Comparison of ENCODE assay signal across 17 cellular contexts in genomic region chr1:14142397-14143095, GRCh38.
DNase-seq lines count a peak whose midpoint lies in the region; ATAC-seq and TF ChIP-seq lines count a peak whose summit lies in the region.
"Had no signal": no experiment of that assay in that cellular context is flagged by ENCODE, and none has a peak within 500 bp of the region (broad histone marks: within the 10 kb centered on the region; RNA-seq: fewer than 3 reads in every experiment).

No MANE protein-coding gene starts in this region.

- no peaks in the 10 kb centered on the region for H3K9me3 ChIP-seq in gastroesophageal sphincter
- H3K9me3 ChIP-seq in naive thymus-derived CD4-positive, alpha-beta T cell (ENCODE audit: control insufficient read depth in 2 of 3, low read length in 3 of 3): no peaks in the 10 kb centered on the region
- H3K9me3 ChIP-seq: adrenal gland had no signal

- H3K4me3 ChIP-seq in gastroesophageal sphincter: no peak overlapping the region
- H3K4me3 ChIP-seq in naive thymus-derived CD4-positive, alpha-beta T cell (ENCODE audit: low read length): no peak overlapping the region
- H3K4me3 ChIP-seq: adrenal gland, GM12878, GM23338, SK-N-MC had no signal

- peak; percentile 53 for ATAC-seq in gastroesophageal sphincter
- ATAC-seq in HG02588 (IDR thresholded peaks at IDR 0.05; ENCODE audit: unreplicated experiment): no peak
- no peak for ATAC-seq in naive thymus-derived CD4-positive, alpha-beta T cell
- ATAC-seq: GM12878, GM23338 had no signal

- no peaks in the 10 kb centered on the region for H3K27me3 ChIP-seq in gastroesophageal sphincter
- H3K27me3 ChIP-seq in naive thymus-derived CD4-positive, alpha-beta T cell (ENCODE audit: control insufficient read depth in 2 of 2, insufficient read depth in 2 of 2, low read length in 2 of 2): no peaks in the 10 kb centered on the region
- H3K27me3 ChIP-seq: adrenal gland had no signal

- H3K4me3 Mint-ChIP-seq in naive thymus-derived CD4-positive, alpha-beta T cell: no peak overlapping the region
- H3K4me3 Mint-ChIP-seq: activated CD4-positive, alpha-beta memory T cell treated with anti-CD3 and anti-CD28 coated beads for 36 hours; CD4-positive, CD25-positive, alpha-beta regulatory T cell; GM23338 had no signal

- peaks cover 0 to 34% (median 9%) of the 10 kb centered on the region in 5 donors for H3K27me3 Mint-ChIP-seq in naive thymus-derived CD4-positive, alpha-beta T cell

- H3K4me1 ChIP-seq in gastroesophageal sphincter: peaks cover 4 to 29% (median 7%) of the 10 kb centered on the region in 3 donors
- H3K4me1 ChIP-seq in naive thymus-derived CD4-positive, alpha-beta T cell (ENCODE audit: control insufficient read depth in 2 of 2, insufficient read depth in 2 of 2, low read length in 2 of 2): no peaks in the 10 kb centered on the region
- H3K4me1 ChIP-seq: adrenal gland had no signal

- TF ChIP-seq POLR2A in gastroesophageal sphincter (IDR thresholded peaks at IDR 0.05): no peak

- 47 to 53% methylated on average over 5 to 10 of the region's 11 CpGs for WGBS in gastroesophageal sphincter (ENCODE audit: low coverage in 1 of 2), 2 donors

- CTCF ChIA-PET in naive thymus-derived CD4-positive, alpha-beta T cell (lab: Charles Lee): no interaction called here

- peaks cover 0 to 5% (median 0%) of the 10 kb centered on the region in 11 donors for H3K9me3 Mint-ChIP-seq in naive thymus-derived CD4-positive, alpha-beta T cell
- H3K9me3 Mint-ChIP-seq: activated CD4-positive, alpha-beta memory T cell treated with anti-CD3 and anti-CD28 coated beads for 36 hours had no signal

- intact Hi-C loops in naive thymus-derived CD4-positive, alpha-beta T cell (cut with micrococcal nuclease): no loop called here

- POLR2A ChIA-PET in naive thymus-derived CD4-positive, alpha-beta T cell (lab: Charles Lee): no interaction called here

- peak overlapping the region in 3 of 4 donors; percentile 41 to 63 (median 48) for H3K27ac ChIP-seq in gastroesophageal sphincter
- no peak overlapping the region for H3K27ac ChIP-seq in naive thymus-derived CD4-positive, alpha-beta T cell (ENCODE audit: low read depth, low read length)
- H3K27ac ChIP-seq: adrenal gland, epithelial cell of prostate, SK-N-MC had no signal

- TF ChIP-seq CTCF in gastroesophageal sphincter (IDR thresholded peaks at IDR 0.05): no peak

- H3K27ac Mint-ChIP-seq in naive thymus-derived CD4-positive, alpha-beta T cell: no peak overlapping the region
- H3K27ac Mint-ChIP-seq: activated CD4-positive, alpha-beta memory T cell treated with anti-CD3 and anti-CD28 coated beads for 36 hours; CD4-positive, CD25-positive, alpha-beta regulatory T cell; GM23338 had no signal

- H3K36me3 ChIP-seq in gastroesophageal sphincter: no peaks in the 10 kb centered on the region
- H3K36me3 ChIP-seq in naive thymus-derived CD4-positive, alpha-beta T cell (ENCODE audit: control insufficient read depth in 2 of 3, insufficient read depth in 3 of 3, low read length in 3 of 3): no peaks in the 10 kb centered on the region
- H3K36me3 ChIP-seq: adrenal gland had no signal

- no peak for TF ChIP-seq EP300 in gastroesophageal sphincter (IDR thresholded peaks at IDR 0.05)

- DNase-seq in NCI-H2107 (lab: John Stamatoyannopoulos, UW) (peak; percentile 57), NCI-H2107 treated with DMSO at 0.1 percent for 48 hours (lab: John Stamatoyannopoulos, UW; ENCODE audit: unreplicated experiment) (no peak), NCI-H510A (lab: John Stamatoyannopoulos, UW) (peak; percentile 64), retina (peak; percentile 81), HuH-7 (ENCODE audit: low spot score) (no peak)
- no peak for DNase-seq in naive thymus-derived CD4-positive, alpha-beta T cell
- DNase-seq: activated CD4-positive, alpha-beta memory T cell treated with anti-CD3 and anti-CD28 coated beads for 36 hours; adrenal gland; CD4-positive, CD25-positive, alpha-beta regulatory T cell; midbrain; stimulated activated naive CD4-positive, alpha-beta T cell treated with Interleukin-2 at 50 U/mL for 16 hours had no signal

- H3K36me3 Mint-ChIP-seq in naive thymus-derived CD4-positive, alpha-beta T cell: peaks cover 0 to 4% (median 0%) of the 10 kb centered on the region in 5 donors
- H3K36me3 Mint-ChIP-seq: activated CD4-positive, alpha-beta memory T cell treated with anti-CD3 and anti-CD28 coated beads for 36 hours; CD4-positive, CD25-positive, alpha-beta regulatory T cell had no signal

- no peaks in the 10 kb centered on the region for H3K4me1 Mint-ChIP-seq in naive thymus-derived CD4-positive, alpha-beta T cell
- H3K4me1 Mint-ChIP-seq: CD4-positive, CD25-positive, alpha-beta regulatory T cell had no signal

Comparison
In these comparisons a context has a peak if more than half of its experiments do, and no peak if none do; other contexts are left out.
1. DNase-seq: peak in NCI-H2107 (single experiment), NCI-H510A (single experiment) and retina (single experiment); none in NCI-H2107 treated with DMSO at 0.1 percent for 48 hours (single experiment), HuH-7 (single experiment) and naive thymus-derived CD4-positive, alpha-beta T cell (0 of 9).